In the genomic region with DNA sequence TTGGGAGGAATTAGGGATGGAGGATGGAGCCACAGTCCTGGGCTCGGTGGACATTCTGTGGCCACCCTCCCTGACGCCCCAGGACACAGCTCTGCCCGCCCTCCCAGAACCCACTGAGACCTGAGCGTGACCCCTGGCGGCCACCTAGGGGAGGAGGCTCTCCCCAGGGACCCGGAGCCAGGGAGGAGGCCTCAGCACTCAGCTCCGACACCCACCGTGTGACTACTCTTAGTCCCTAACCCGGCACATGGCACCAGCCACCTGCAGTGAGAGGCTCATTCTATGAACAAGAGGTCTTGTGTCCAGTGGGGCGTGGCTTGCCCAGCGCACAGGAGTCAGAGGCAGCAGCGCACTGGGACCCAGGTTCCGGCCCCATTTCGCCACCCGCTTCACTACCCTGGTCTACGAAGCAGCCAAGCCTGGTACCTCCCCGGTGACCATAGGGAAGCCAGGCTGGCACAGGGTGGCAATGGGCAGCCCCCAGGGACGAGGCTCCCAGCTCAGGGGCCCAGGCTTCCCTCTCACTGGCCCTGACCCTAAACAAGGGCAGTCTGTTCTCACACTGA, we compare ENCODE assay signal across 1 cellular context.
TF ChIP-seq lines count a peak whose summit lies in the region.

No MANE protein-coding gene starts in this region.

TF ChIP-seq in GM12878, 131 proteins besides CTCF, POLR2A, EP300 and RAD21:
- TF ChIP-seq RB1 (IDR thresholded peaks at IDR 0.05; ENCODE audit: borderline replicate concordance) (no peak), SP1 (IDR thresholded peaks at IDR 0.05; ENCODE audit: low read depth, low read length) (no peak), IRF4 (IDR thresholded peaks at IDR 0.05; ENCODE audit: low read depth, low read length) (no peak)
- TF ChIP-seq, protein P1, sequence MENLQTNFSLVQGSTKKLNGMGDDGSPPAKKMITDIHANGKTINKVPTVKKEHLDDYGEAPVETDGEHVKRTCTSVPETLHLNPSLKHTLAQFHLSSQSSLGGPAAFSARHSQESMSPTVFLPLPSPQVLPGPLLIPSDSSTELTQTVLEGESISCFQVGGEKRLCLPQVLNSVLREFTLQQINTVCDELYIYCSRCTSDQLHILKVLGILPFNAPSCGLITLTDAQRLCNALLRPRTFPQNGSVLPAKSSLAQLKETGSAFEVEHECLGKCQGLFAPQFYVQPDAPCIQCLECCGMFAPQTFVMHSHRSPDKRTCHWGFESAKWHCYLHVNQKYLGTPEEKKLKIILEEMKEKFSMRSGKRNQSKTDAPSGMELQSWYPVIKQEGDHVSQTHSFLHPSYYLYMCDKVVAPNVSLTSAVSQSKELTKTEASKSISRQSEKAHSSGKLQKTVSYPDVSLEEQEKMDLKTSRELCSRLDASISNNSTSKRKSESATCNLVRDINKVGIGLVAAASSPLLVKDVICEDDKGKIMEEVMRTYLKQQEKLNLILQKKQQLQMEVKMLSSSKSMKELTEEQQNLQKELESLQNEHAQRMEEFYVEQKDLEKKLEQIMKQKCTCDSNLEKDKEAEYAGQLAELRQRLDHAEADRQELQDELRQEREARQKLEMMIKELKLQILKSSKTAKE (IDR thresholded peaks at IDR 0.05; ENCODE audit: low read depth, poor library complexity, severe bottlenecking), result no peak
